ENCODE assay signal across 13 cellular contexts in genomic region chr20:63177785-63178444, GRCh38. TPM values are rescaled to one million over a fixed set of nuclear protein-coding genes. Genes with fewer than 3 reads are reported as not detected.
DNase-seq lines count a peak whose midpoint lies in the region; ATAC-seq, FAIRE-seq and TF ChIP-seq lines count a peak whose summit lies in the region.
"Had no signal": no experiment of that assay in that cellular context is flagged by ENCODE, and none has a peak within 500 bp of the region (broad histone marks: within the 10 kb centered on the region; RNA-seq: fewer than 3 reads in every experiment).

No MANE protein-coding gene starts in this region.

- H3K4me1 ChIP-seq in HepG2 (ENCODE audit: insufficient read depth, low read length) = peaks cover 20% of the 10 kb centered on the region
- peaks cover 0 to 16% (median 0%) of the 10 kb centered on the region in 4 donors for H3K4me1 ChIP-seq in right lobe of liver
- H3K4me1 ChIP-seq in mesenchymal stem cell (ENCODE audit: control insufficient read depth, insufficient read depth, low read depth, low read length) = peaks cover 34% of the 10 kb centered on the region
- H3K4me1 ChIP-seq in thoracic aorta (ENCODE audit: control insufficient read depth in 1 of 2, low read depth in 2 of 2) = peaks cover 4 to 31% of the 10 kb centered on the region in 2 donors
- H3K4me1 ChIP-seq in PC-3 (ENCODE audit: insufficient read depth, low read length) = no peaks in the 10 kb centered on the region; the same call in 1 of the 2 replicates
- peaks cover 0 to 5% of the 10 kb centered on the region in 2 donors for H3K4me1 ChIP-seq in small intestine (ENCODE audit: control insufficient read depth in 2 of 2, insufficient read depth in 1 of 2, low read depth in 1 of 2, low read length in 1 of 2)

- TF ChIP-seq EP300 in HepG2 (IDR thresholded peaks at IDR 0.05; ENCODE audit: low read depth in 2 of 2, low read length in 2 of 2) (no peak), HepG2 (CRISPR knock-in tag; IDR thresholded peaks at IDR 0.05; ENCODE audit: borderline replicate concordance) (no peak)

- no peak overlapping the region for H2BK15ac ChIP-seq in mesenchymal stem cell (ENCODE audit: low read depth, poor library complexity, severe bottlenecking)

- no peak overlapping the region for H2BK120ac ChIP-seq in mesenchymal stem cell (ENCODE audit: low read depth, low read length)

- no peak overlapping the region for H2AK5ac ChIP-seq in mesenchymal stem cell (ENCODE audit: low read length, severe bottlenecking)

- H3F3A ChIP-seq in PC-3 (ENCODE audit: low read length, unreplicated experiment) = no peaks in the 10 kb centered on the region

- H3K14ac ChIP-seq in mesenchymal stem cell (ENCODE audit: low read length in 2 of 2) = no peak overlapping the region

- H3K4me2 ChIP-seq in HepG2 (ENCODE audit: low read depth, low read length) (no peak overlapping the region), mesenchymal stem cell (ENCODE audit: low read length, poor library complexity, severe bottlenecking) (peak overlapping the region; percentile 29), PC-3 (ENCODE audit: low read length) (no peak overlapping the region)

- H4K20me1 ChIP-seq in HepG2 (ENCODE audit: insufficient read depth, low read length) = peaks cover 35% of the 10 kb centered on the region; the same call in 1 of the 2 replicates
- H4K20me1 ChIP-seq in PC-3 (ENCODE audit: low read length) = 0 out of 2 replicates have a peak, but pooled peaks cover 6% of the 10 kb centered on the region

- in situ Hi-C loops in HepG2 (cut with HindIII; ENCODE audit: extremely low pct_ligation_motif_present, low pct_unique_long_range_greater_than_20kb) = no loop called here

- no peak overlapping the region for H2BK5ac ChIP-seq in mesenchymal stem cell (ENCODE audit: low read depth, low read length, poor library complexity, severe bottlenecking)

- H4K91ac ChIP-seq in mesenchymal stem cell (ENCODE audit: low read length) = no peak overlapping the region

- TF ChIP-seq POLR2A in HepG2 (IDR thresholded peaks at IDR 0.05; ENCODE audit: insufficient read depth in 1 of 2, low read depth in 2 of 2, low read length in 2 of 2) (no peak), right lobe of liver (IDR thresholded peaks at IDR 0.05) (no peak)

- FAIRE-seq in HepG2 (lab: Jason Lieb, UNC) (no peak), small intestine (lab: Jason Lieb, UNC) (no peak)
- FAIRE-seq: GM12878 had no signal

- peaks cover 18 to 94% of the 10 kb centered on the region in 2 experiments for H3K27me3 ChIP-seq in HepG2 (ENCODE audit: control insufficient read depth in 1 of 2, insufficient read depth in 2 of 2, low read length in 2 of 2)
- H3K27me3 ChIP-seq in right lobe of liver = peaks cover 13 to 29% of the 10 kb centered on the region in 2 donors
- H3K27me3 ChIP-seq in mesenchymal stem cell (ENCODE audit: control insufficient read depth in 1 of 2, insufficient read depth in 1 of 2, low read length in 2 of 2) = peaks cover 74 to 88% of the 10 kb centered on the region in 2 experiments
- H3K27me3 ChIP-seq in thoracic aorta (replicated peaks; ENCODE audit: insufficient read depth) = peaks cover 18% of the 10 kb centered on the region
- peaks cover 56% of the 10 kb centered on the region for H3K27me3 ChIP-seq in PC-3 (ENCODE audit: low read length)
- peaks cover 41 to 49% of the 10 kb centered on the region in 2 donors for H3K27me3 ChIP-seq in small intestine (ENCODE audit: control insufficient read depth in 2 of 2, insufficient read depth in 2 of 2, low read length in 2 of 2)

- DNase-seq in HepG2 (ENCODE audit: low spot score) (no peak), right lobe of liver (no peak), astrocyte of the hippocampus (ENCODE audit: low read depth, low spot score) (peak; percentile 37), mesenchymal stem cell (peak; percentile 7), thoracic aorta (ENCODE audit: low spot score) (no peak), T1000 (lab: John Stamatoyannopoulos, UW) (no peak), PC-3 (no peak), small intestine (no peak)
- DNase-seq: activated CD8-positive, alpha-beta memory T cell treated with anti-CD3 and anti-CD28 coated beads, Interleukin-2, amount 50 U/mL, for 4 hours; cortex of kidney; Kasumi-1 had no signal

- H3K36me3 ChIP-seq in HepG2 (replicated peaks in 1 of 2; ENCODE audit: control insufficient read depth in 1 of 2, insufficient read depth in 2 of 2, low read length in 2 of 2) (no peaks in the 10 kb centered on the region), right lobe of liver (no peaks in the 10 kb centered on the region), mesenchymal stem cell (ENCODE audit: control insufficient read depth in 1 of 2, insufficient read depth in 2 of 2, low read depth in 1 of 2, low read length in 2 of 2) (no peaks in the 10 kb centered on the region), thoracic aorta (no peaks in the 10 kb centered on the region), PC-3 (ENCODE audit: low read depth, low read length) (no peaks in the 10 kb centered on the region), small intestine (ENCODE audit: control insufficient read depth in 2 of 2, insufficient read depth in 2 of 2, low read length in 2 of 2) (no peaks in the 10 kb centered on the region)

- H3K9me3 ChIP-seq in HepG2 (ENCODE audit: low read length) = no peaks in the 10 kb centered on the region
- no peaks in the 10 kb centered on the region for H3K9me3 ChIP-seq in right lobe of liver
- H3K9me3 ChIP-seq in mesenchymal stem cell (ENCODE audit: control insufficient read depth, low read length) = no peaks in the 10 kb centered on the region
- no peaks in the 10 kb centered on the region for H3K9me3 ChIP-seq in thoracic aorta
- H3K9me3 ChIP-seq in PC-3 (ENCODE audit: low read length) = no peaks in the 10 kb centered on the region
- H3K9me3 ChIP-seq in small intestine (ENCODE audit: control insufficient read depth, low read depth) = no peaks in the 10 kb centered on the region

- TF ChIP-seq RAD21 in HepG2 (CRISPR knock-in tag; IDR thresholded peaks at IDR 0.05) = no peak

- BruUV-seq in HepG2 (replicated peaks; lab: Mats Ljungman, UMichigan) (no TSS peak), PC-3 (replicated peaks; lab: Mats Ljungman, UMichigan) (no TSS peak)

- no peak overlapping the region for H4K8ac ChIP-seq in mesenchymal stem cell (ENCODE audit: low read length)

- H3K79me2 ChIP-seq in HepG2 (ENCODE audit: insufficient read depth, low read length) (no peaks in the 10 kb centered on the region), PC-3 (ENCODE audit: low read length) (no peaks in the 10 kb centered on the region)

- TF ChIP-seq CTCF in HepG2 (CRISPR knock-in tag; IDR thresholded peaks at IDR 0.05) (no peak), right lobe of liver (IDR thresholded peaks at IDR 0.05) (no peak), thoracic aorta (IDR thresholded peaks at IDR 0.05) (no peak), PC-3 (conservative IDR thresholded peaks at IDR 0.05; ENCODE audit: low read depth, low read length) (no peak)

- H3K4ac ChIP-seq in mesenchymal stem cell (ENCODE audit: low read depth in 1 of 2, low read length in 2 of 2) = no peak overlapping the region

- H3K27ac ChIP-seq in HepG2 (ENCODE audit: extremely low read length, insufficient read depth, low read length) (no peak overlapping the region), right lobe of liver (no peak overlapping the region), mesenchymal stem cell (ENCODE audit: low read length, poor library complexity, severe bottlenecking) (no peak overlapping the region), thoracic aorta (no peak overlapping the region), PC-3 (ENCODE audit: low read length) (no peak overlapping the region), small intestine (ENCODE audit: low read depth in 1 of 2, low read length in 1 of 2) (no peak overlapping the region)

- H3K9ac ChIP-seq in HepG2 (ENCODE audit: insufficient read depth, low read depth, low read length) (no peak overlapping the region), mesenchymal stem cell (ENCODE audit: low read length) (no peak overlapping the region), PC-3 (ENCODE audit: low read length) (no peak overlapping the region)

- H3K9me2 ChIP-seq in PC-3 (replicated peaks; ENCODE audit: low read length) = no peaks in the 10 kb centered on the region

- H2AFZ ChIP-seq in HepG2 (ENCODE audit: low read length) (no peak overlapping the region), mesenchymal stem cell (ENCODE audit: low read depth, low read length) (no peak overlapping the region), PC-3 (ENCODE audit: low read length) (no peak overlapping the region)

- intact Hi-C loops in HepG2 (cut with micrococcal nuclease; ENCODE audit: unreplicated experiment) (no loop called here), right lobe of liver (cut with DNase I) (loop anchor here in 1 of 2 donors (5.0 kb wide), 1 partner anchor 116 kb away; no protein-coding TSS in a partner anchor), PC-3 (cut with micrococcal nuclease) (loop anchor here (2.0 kb wide), 1 partner anchor 121 kb away; no protein-coding TSS in a partner anchor)

- no peak overlapping the region for H2BK12ac ChIP-seq in mesenchymal stem cell (ENCODE audit: low read length in 2 of 2)

- no peak overlapping the region for H3K23ac ChIP-seq in mesenchymal stem cell (ENCODE audit: low read length in 2 of 2)

- no peak for ATAC-seq in HepG2
- ATAC-seq in right lobe of liver = no peak
- no peak for ATAC-seq in thoracic aorta (ENCODE audit: insufficient number of reproducible peaks, low FRiP score, low read depth)
- no peak for ATAC-seq in PC-3
- ATAC-seq: GM12878 had no signal

- no peak overlapping the region for H3K18ac ChIP-seq in mesenchymal stem cell (ENCODE audit: low read depth in 1 of 2, low read length in 2 of 2)

- H3K4me3 ChIP-seq in HepG2 (replicated peaks in 1 of 3; ENCODE audit: insufficient read depth in 1 of 3, low read depth in 2 of 3, low read length in 3 of 3) (no peak overlapping the region), right lobe of liver (no peak overlapping the region), mesenchymal stem cell (ENCODE audit: insufficient read depth in 1 of 2, low read depth in 1 of 2, low read length in 2 of 2) (no peak overlapping the region), thoracic aorta (peak overlapping the region; percentile 27), PC-3 (ENCODE audit: low read length) (no peak overlapping the region), small intestine (ENCODE audit: low read depth in 1 of 2, low read length in 2 of 2) (no peak overlapping the region)
- H3K4me3 ChIP-seq: GM12878 had no signal

- CTCF ChIA-PET in HepG2 (lab: Yijun Ruan, JAX; ENCODE audit: low intra/inter-chr PET ratio, low total read pairs) (interaction anchor here (1.8 kb wide), 1 partner anchor 121 kb away, joined by 10 read pairs; no protein-coding TSS in a partner anchor), PC-3 (lab: Charles Lee) (no interaction called here)

- POLR2A ChIA-PET in HepG2 (lab: Yijun Ruan, JAX) (no interaction called here), PC-3 (lab: Charles Lee; ENCODE audit: unreplicated experiment) (no interaction called here)

- 36% methylated on average over 62 of the region's 89 CpGs for WGBS in HepG2 (ENCODE audit: low lambda C conversion rate)
- WGBS in right lobe of liver (ENCODE audit: insufficient coverage, low coverage, low lambda C conversion rate, missing lambda C conversion rate) = 7% methylated on average over 3 of the region's 89 CpGs
- WGBS in mesenchymal stem cell = under 1% methylated on average over 68 of the region's 89 CpGs
- WGBS in small intestine, 3 donors = 2 to 5% (median 3%) methylated on average over 73 to 89 of the region's 89 CpGs

- H3K79me1 ChIP-seq in mesenchymal stem cell (replicated peaks; ENCODE audit: low read length, poor library complexity, severe bottlenecking) = no peaks in the 10 kb centered on the region

RNA-seq across cellular contexts. Expression of gene YTHDF1, which starts 38.0 kb away (rescaled TPM):
- total RNA-seq in HepG2 (2016; rRNA removed; fragmentation: Illumina TruSeq; extraction: Trizol) (37.7 and 39.8 TPM in 2 replicates), right lobe of liver (10 to 100 TPM; 16.4 to 23.6 (median 21.1) TPM), thoracic aorta (10 to 100 TPM; 21.8 to 31.8 TPM), PC-3 (2014; rRNA removed) (30.0 and 34.0 TPM in 2 replicates)
- total RNA-seq in HepG2 (2016; cell fraction: cytosol; rRNA removed; fragmentation: Illumina TruSeq; extraction: Trizol; ENCODE audit: low read depth) = 15.1 and 15.2 TPM in 2 replicates
- 35.8 and 37.7 TPM in 2 replicates for total RNA-seq in HepG2 (2016; cell fraction: insoluble cytoplasmic fraction; rRNA removed; fragmentation: Illumina TruSeq; extraction: Trizol)
- total RNA-seq in HepG2 (2016; cell fraction: membrane; rRNA removed; fragmentation: Illumina TruSeq; extraction: Trizol) = 41.8 and 42.4 TPM in 2 replicates
- 28.2 and 31.2 TPM in 2 replicates for total RNA-seq in HepG2 (2016; cell fraction: nucleus; rRNA removed; fragmentation: Illumina TruSeq; extraction: Trizol)
- polyA plus RNA-seq in HepG2 (2011; rRNA removed) (34.5 and 36.4 TPM in 2 replicates), small intestine (10 to 100 TPM; 20.3 to 23.3 (median 22.5) TPM)
- 27.2 and 28.5 TPM in 2 replicates for polyA plus RNA-seq in HepG2 (2011; cell fraction: cytosol; rRNA removed)
- 36.7 and 41.9 TPM in 2 replicates for polyA plus RNA-seq in HepG2 (2011; cell fraction: nucleus; rRNA removed)
- polyA plus RNA-seq in HepG2 (2012) = 36.8 and 38.5 TPM in 2 replicates
- 9.5 and 11.3 TPM in 2 replicates for polyA plus RNA-seq in HepG2 (2016; cell fraction: cytosol; fragmentation: Illumina TruSeq; extraction: Trizol; ENCODE audit: low read depth)
- 51.6 and 60.0 TPM in 2 replicates for polyA plus RNA-seq in HepG2 (2016; cell fraction: insoluble cytoplasmic fraction; fragmentation: Illumina TruSeq; extraction: Trizol; ENCODE audit: low read depth)
- polyA plus RNA-seq in HepG2 (2016; cell fraction: membrane; fragmentation: Illumina TruSeq; extraction: Trizol; ENCODE audit: low read depth) = 29.6 and 31.9 TPM in 2 replicates
- 75.9 and 78.1 TPM in 2 replicates for polyA plus RNA-seq in HepG2 (2016; cell fraction: nucleus; fragmentation: Illumina TruSeq; extraction: Trizol; ENCODE audit: insufficient read depth, low read depth)
- polyA minus RNA-seq in HepG2 (2011; rRNA and poly(A)+ RNA removed; ENCODE audit: low replicate concordance) = 40.3 and 47.9 TPM in 2 replicates
- 30.1 and 32.4 TPM in 2 replicates for polyA minus RNA-seq in HepG2 (2011; cell fraction: cytosol; rRNA and poly(A)+ RNA removed)
- 17.8 and 21.1 TPM in 2 replicates for polyA minus RNA-seq in HepG2 (2011; cell fraction: nucleus; rRNA and poly(A)+ RNA removed)
- polyA plus RNA-seq in mesenchymal stem cell (2013, experiment 1 of 2) = 32.3 TPM
- 32.4 TPM for polyA plus RNA-seq in mesenchymal stem cell (2013, experiment 2 of 2)

RNA-seq across cellular contexts. Expression of gene BIRC7, which starts 57.8 kb away (rescaled TPM):
- total RNA-seq in HepG2 (2016; rRNA removed; fragmentation: Illumina TruSeq; extraction: Trizol) = 0.20 and 0.27 TPM in 2 replicates
- not detected in 2 replicates for total RNA-seq in HepG2 (2016; cell fraction: cytosol; rRNA removed; fragmentation: Illumina TruSeq; extraction: Trizol; ENCODE audit: low read depth)
- total RNA-seq in HepG2 (2016; cell fraction: insoluble cytoplasmic fraction; rRNA removed; fragmentation: Illumina TruSeq; extraction: Trizol) = 0.33 and 0.45 TPM in 2 replicates
- total RNA-seq in HepG2 (2016; cell fraction: membrane; rRNA removed; fragmentation: Illumina TruSeq; extraction: Trizol) = 0.12 and 0.17 TPM in 2 replicates
- 0.28 and 0.53 TPM in 2 replicates for total RNA-seq in HepG2 (2016; cell fraction: nucleus; rRNA removed; fragmentation: Illumina TruSeq; extraction: Trizol)
- 5.1 and 8.6 TPM in 2 replicates for polyA plus RNA-seq in HepG2 (2011; rRNA removed)
- polyA plus RNA-seq in HepG2 (2011; cell fraction: cytosol; rRNA removed) = 4.3 and 7.9 TPM in 2 replicates
- 81.1 and 86.7 TPM in 2 replicates for polyA plus RNA-seq in HepG2 (2011; cell fraction: nucleus; rRNA removed)
- 2.6 and 6.6 TPM in 2 replicates for polyA plus RNA-seq in HepG2 (2012)
- polyA plus RNA-seq in HepG2 (2016; cell fraction: cytosol; fragmentation: Illumina TruSeq; extraction: Trizol; ENCODE audit: low read depth) = 0.14 TPM in 1 of 2 replicates, not detected in the other
- polyA plus RNA-seq in HepG2 (2016; cell fraction: insoluble cytoplasmic fraction; fragmentation: Illumina TruSeq; extraction: Trizol; ENCODE audit: low read depth) = 0.37 TPM in 1 of 2 replicates, not detected in the other
- 0.29 TPM in 1 of 2 replicates, not detected in the other for polyA plus RNA-seq in HepG2 (2016; cell fraction: membrane; fragmentation: Illumina TruSeq; extraction: Trizol; ENCODE audit: low read depth)
- 0.62 and 0.85 TPM in 2 replicates for polyA plus RNA-seq in HepG2 (2016; cell fraction: nucleus; fragmentation: Illumina TruSeq; extraction: Trizol; ENCODE audit: insufficient read depth, low read depth)
- polyA minus RNA-seq in HepG2 (2011; rRNA and poly(A)+ RNA removed; ENCODE audit: low replicate concordance) = 0.37 and 4.3 TPM in 2 replicates
- polyA minus RNA-seq in HepG2 (2011; cell fraction: cytosol; rRNA and poly(A)+ RNA removed) = 2.0 and 2.2 TPM in 2 replicates
- 6.4 and 9.9 TPM in 2 replicates for polyA minus RNA-seq in HepG2 (2011; cell fraction: nucleus; rRNA and poly(A)+ RNA removed)
- total RNA-seq in right lobe of liver = not detected
- polyA plus RNA-seq in mesenchymal stem cell (2013, experiment 1 of 2) = 1.6 TPM
- 1.5 TPM for polyA plus RNA-seq in mesenchymal stem cell (2013, experiment 2 of 2)
- not detected for total RNA-seq in thoracic aorta
- not detected in 2 replicates for total RNA-seq in PC-3 (2014; rRNA removed)
- under 1 TPM in 1 of 3 donors, not detected in 2; 0.13 TPM for polyA plus RNA-seq in small intestine
- total RNA-seq: GM12878, posterior vena cava had no signal

Comparison
In these comparisons a context has a peak if more than half of its experiments do, and no peak if none do; other contexts are left out.
1. DNase-seq: peak in astrocyte of the hippocampus (single experiment) and mesenchymal stem cell (single experiment); none in HepG2 (single experiment), right lobe of liver (0 of 3), thoracic aorta (single experiment), T1000 (single experiment), PC-3 (single experiment) and small intestine (single experiment).